ENCODE assay signal across 8 cellular contexts in genomic region chr1:27605796-27606707, GRCh38. TPM values are rescaled to one million over a fixed set of nuclear protein-coding genes. Genes with fewer than 3 reads are reported as not detected.
DNase-seq lines count a peak whose midpoint lies in the region; ATAC-seq lines count a peak whose summit lies in the region.

No MANE protein-coding gene starts in this region.

- H3K4me3 ChIP-seq in MG63 = no peak overlapping the region

- peak; percentile 89 for DNase-seq in ELF-1 (ENCODE audit: low read depth, low spot score)
- DNase-seq in MG63 = peak; percentile 49
- DNase-seq in SW 1271 (lab: John Stamatoyannopoulos, UW) = peak; percentile 18 to 22
- DNase-seq in amniotic epithelial cell (ENCODE audit: low read depth) = peak; percentile 39
- peak; percentile 59 to 62 (median 60) for DNase-seq in immature natural killer cell
- peak; percentile 33 to 42 for DNase-seq in stimulated activated CD4-positive, alpha-beta T cell treated with anti-CD3 and anti-CD28 coated beads, Interleukin-1b, Interleukin-23, amount 100 ng/mL, for 1 hour (ENCODE audit: low read depth in 2 of 2)
- DNase-seq in GOT3 (lab: John Stamatoyannopoulos, UW) = no peak

- peaks cover 8 to 38% of the 10 kb centered on the region in 2 donors for H3K4me1 Mint-ChIP-seq in immature natural killer cell

- H3K27me3 Mint-ChIP-seq in immature natural killer cell (ENCODE audit: low read depth in 3 of 3) = peaks cover 5 to 21% (median 6%) of the 10 kb centered on the region in 3 donors

- H3K9me3 Mint-ChIP-seq in immature natural killer cell = no peaks in the 10 kb centered on the region

- H3K36me3 ChIP-seq in MG63 = no peaks in the 10 kb centered on the region

- H3K4me3 Mint-ChIP-seq in immature natural killer cell = peak overlapping the region; percentile 59 to 93 (median 91)

- peak overlapping the region in 3 of 6 donors; percentile 73 to 91 (median 88) for H3K27ac Mint-ChIP-seq in immature natural killer cell

- no peaks in the 10 kb centered on the region for H3K36me3 Mint-ChIP-seq in immature natural killer cell

- H3K27me3 ChIP-seq in MG63 = no peaks in the 10 kb centered on the region

- no peaks in the 10 kb centered on the region for H3K9me3 ChIP-seq in MG63

- ATAC-seq in GM19035 (IDR thresholded peaks at IDR 0.05; ENCODE audit: unreplicated experiment) = no peak

RNA-seq across cellular contexts. Expression of gene AHDC1, which starts 2.1 kb away (rescaled TPM):
- 10.4 and 11.5 TPM in 2 replicates for total RNA-seq in MG63 (2014; rRNA removed; shearing (Covaris generic); ENCODE audit: low replicate concordance)
- 1 to 10 TPM in 2 of 3 donors, not detected in 1; 1.2 to 6.3 TPM for polyA plus RNA-seq in immature natural killer cell

RNA-seq across cellular contexts. Expression of gene FGR, which starts 28.9 kb away (rescaled TPM):
- total RNA-seq in MG63 (2014; rRNA removed; shearing (Covaris generic); ENCODE audit: low replicate concordance) = not detected in 2 replicates
- polyA plus RNA-seq in immature natural killer cell = 100 to 1,000 TPM; 350 to 654 (median 572) TPM
